In genomic region chr2:50551018-50551726, GRCh38 we compare ENCODE assay signal across 24 cellular contexts.
"Had no signal": no experiment of that assay in that cellular context is flagged by ENCODE, and none has a peak within 500 bp of the region (broad histone marks: within the 10 kb centered on the region; RNA-seq: fewer than 3 reads in every experiment).

No MANE protein-coding gene starts in this region.

- H3K36me3 ChIP-seq: colonic mucosa, gastrocnemius medialis, neutrophil, sigmoid colon, tibial artery had no signal

- ATAC-seq: esophagus mucosa; gastrocnemius medialis; left colon; mucosa of descending colon; natural killer cell treated with Interleukin-12 subunit alpha and Interleukin-12 subunit beta and Interleukin-15 and Interleukin-18, amount 100 ng/mL, for 72 hours; stimulated activated effector memory CD8-positive, alpha-beta T cell treated with anti-CD3 and anti-CD28 coated beads, Interleukin-12 subunit alpha, Interleukin-12 subunit beta, amount 100 ng/mL, for 72 hours had no signal

- H3K9me3 ChIP-seq: colonic mucosa, gastrocnemius medialis, mucosa of descending colon, neutrophil, sigmoid colon, testis, tibial artery had no signal

- H3K27me3 ChIP-seq: colonic mucosa, gastrocnemius medialis, neutrophil, sigmoid colon, testis, tibial artery had no signal

- H3K4me1 ChIP-seq: colonic mucosa, gastrocnemius medialis, parathyroid adenoma, testis, tibial artery had no signal

- H3K4me3 ChIP-seq: colonic mucosa, gastrocnemius medialis, lung, mucosa of descending colon, sigmoid colon, testis, tibial artery had no signal

- DNase-seq: colonic mucosa; effector CD8-positive, alpha-beta T cell; endodermal cell; foreskin fibroblast; gastrocnemius medialis; hippocampal formation; kidney glomerular epithelial cell; left colon; mucosa of descending colon; naive B cell; sigmoid colon; stimulated activated CD4-positive, alpha-beta T cell treated with anti-CD3 and anti-CD28 coated beads, Interleukin-2, amount 100 ng/mL, for 24 hours; stimulated activated CD4-positive, alpha-beta T cell treated with anti-CD3 and anti-CD28 coated beads, Interleukin-4, amount 100 ng/mL, for 24 hours; stimulated activated naive CD4-positive, alpha-beta T cell treated with Interleukin-2 at 50 U/mL for 16 hours; substantia nigra; testis; tibial artery had no signal

- H3K27ac ChIP-seq: colonic mucosa, epithelial cell of prostate, gastrocnemius medialis, neutrophil, parathyroid adenoma, sigmoid colon, testis, tibial artery had no signal
